8 cellular contexts compared by ENCODE assay signal in genomic region chr16:28492511-28492910, GRCh38. TPM values are rescaled to one million over a fixed set of nuclear protein-coding genes. Genes with fewer than 3 reads are reported as not detected.
DNase-seq lines count a peak whose midpoint lies in the region; TF ChIP-seq lines count a peak whose summit lies in the region.

No MANE protein-coding gene starts in this region.

- H3K4me3 ChIP-seq in NT2/D1 (ENCODE audit: insufficient read length, low read depth) (peak overlapping the region; percentile 68), neuron (ENCODE audit: low read length) (peak overlapping the region; percentile 96)
- peak overlapping the region; percentile 96 for H3K4me3 ChIP-seq in effector memory CD4-positive, alpha-beta T cell (ENCODE audit: insufficient read depth, low read depth, low read length, poor library complexity, severe bottlenecking)

- H3K36me3 Mint-ChIP-seq in CD14-positive monocyte: peaks cover 31 to 42% of the 10 kb centered on the region in 2 donors

- peak overlapping the region; percentile 88 to 95 for H3K4me3 Mint-ChIP-seq in CD14-positive monocyte

- intact Hi-C loops in CD14-positive monocyte (cut with micrococcal nuclease): loop anchor here in 1 of 2 donors (5.0 kb wide), 1 partner anchor 60 kb away; the partner anchor contains the start of gene SGF29

- peak overlapping the region; percentile 99 to 100 (median 100) for H3K27ac Mint-ChIP-seq in CD14-positive monocyte

- TF ChIP-seq CTCF in CD14-positive monocyte (IDR thresholded peaks at IDR 0.05): no peak

- peak overlapping the region; percentile 99 for H3K27ac ChIP-seq in effector memory CD4-positive, alpha-beta T cell (ENCODE audit: insufficient read depth, low read length, poor library complexity, severe bottlenecking)

- H3K9me3 ChIP-seq in NT2/D1 (ENCODE audit: insufficient read depth, low read length) (no peaks in the 10 kb centered on the region), neuron (ENCODE audit: low read length) (no peaks in the 10 kb centered on the region)
- no peaks in the 10 kb centered on the region for H3K9me3 ChIP-seq in effector memory CD4-positive, alpha-beta T cell (ENCODE audit: control insufficient read depth, low read length)

- H3K27me3 ChIP-seq in NT2/D1 (ENCODE audit: insufficient read depth, insufficient read length): no peaks in the 10 kb centered on the region
- no peaks in the 10 kb centered on the region for H3K27me3 ChIP-seq in effector memory CD4-positive, alpha-beta T cell (replicated peaks; ENCODE audit: control insufficient read depth, insufficient read depth, low read length, poor library complexity, severe bottlenecking)
- H3K27me3 ChIP-seq in neuron (ENCODE audit: insufficient read depth, low read length): peaks cover 11% of the 10 kb centered on the region

- H2AFZ ChIP-seq in neuron (ENCODE audit: low read depth, low read length): peak overlapping the region; percentile 95

- no peak overlapping the region for H3K9ac ChIP-seq in NT2/D1 (ENCODE audit: insufficient read length, low read depth)

- peaks cover 0 to 1% (median 0%) of the 10 kb centered on the region in 3 donors for H3K27me3 Mint-ChIP-seq in CD14-positive monocyte (ENCODE audit: low read depth in 3 of 3)

- peaks cover 0 to under 1% (median 0%) of the 10 kb centered on the region in 7 donors for H3K9me3 Mint-ChIP-seq in CD14-positive monocyte

- peaks cover 63% of the 10 kb centered on the region for H3K4me1 Mint-ChIP-seq in CD14-positive monocyte

- DNase-seq in CD14-positive monocyte (ENCODE audit: low spot score): no peak
- DNase-seq in NT2/D1 (ENCODE audit: low read depth, low spot score): no peak
- no peak for DNase-seq in effector memory CD4-positive, alpha-beta T cell
- DNase-seq in SK-N-DZ (ENCODE audit: low spot score): no peak
- no peak for DNase-seq in KG1 (lab: John Stamatoyannopoulos, UW)
- no peak for DNase-seq in NCI-H82 treated with DMSO at 0.1 percent for 48 hours (lab: John Stamatoyannopoulos, UW; ENCODE audit: unreplicated experiment)
- DNase-seq in DMS79 (lab: John Stamatoyannopoulos, UW): no peak

- H3K4me1 ChIP-seq in NT2/D1 (ENCODE audit: insufficient read depth, insufficient read length) (no peaks in the 10 kb centered on the region), neuron (ENCODE audit: insufficient read depth, low read length) (peaks cover 3% of the 10 kb centered on the region)
- H3K4me1 ChIP-seq in effector memory CD4-positive, alpha-beta T cell (ENCODE audit: control insufficient read depth, insufficient read depth, low read length, poor library complexity, severe bottlenecking): peaks cover 46% of the 10 kb centered on the region

- H3K36me3 ChIP-seq in NT2/D1 (ENCODE audit: insufficient read depth, insufficient read length, low read length) (peaks cover 13% of the 10 kb centered on the region), neuron (ENCODE audit: insufficient read depth, low read length) (peaks cover 11% of the 10 kb centered on the region)
- peaks cover 15% of the 10 kb centered on the region for H3K36me3 ChIP-seq in effector memory CD4-positive, alpha-beta T cell (ENCODE audit: control insufficient read depth, insufficient read depth, low read length)

RNA-seq across cellular contexts. Expression of gene CLN3, which starts 0.6 kb away (rescaled TPM):
- 10 to 100 TPM; 37.0 to 50.2 TPM for polyA plus RNA-seq in CD14-positive monocyte
- 21.2 and 27.6 TPM in 2 replicates for polyA plus RNA-seq in SK-N-DZ (2014; cell fraction: cytosol; rRNA removed)
- polyA plus RNA-seq in SK-N-DZ (2014; cell fraction: nucleus; rRNA removed): 64.3 and 71.9 TPM in 2 replicates

RNA-seq across cellular contexts. Expression of gene APOBR, which starts 1.9 kb away (rescaled TPM):
- polyA plus RNA-seq in CD14-positive monocyte: 1 to 10 TPM; 1.9 to 3.8 TPM
- 0.41 TPM in 1 of 2 replicates, not detected in the other for polyA plus RNA-seq in SK-N-DZ (2014; cell fraction: cytosol; rRNA removed)
- 0.09 TPM in 1 of 2 replicates, not detected in the other for polyA plus RNA-seq in SK-N-DZ (2014; cell fraction: nucleus; rRNA removed)

RNA-seq across cellular contexts. Expression of gene IL27, which starts 14.1 kb away (rescaled TPM):
- 1 to 10 TPM in 1 of 2 donors, under 1 TPM in 1; 0.43 to 1.2 TPM for polyA plus RNA-seq in CD14-positive monocyte
- polyA plus RNA-seq in SK-N-DZ (2014; cell fraction: cytosol; rRNA removed): not detected in 2 replicates
- polyA plus RNA-seq in SK-N-DZ (2014; cell fraction: nucleus; rRNA removed): not detected in 2 replicates

RNA-seq across cellular contexts. Expression of gene NPIPB7, which starts 20.4 kb away (rescaled TPM):
- not detected for polyA plus RNA-seq in CD14-positive monocyte
- not detected in 2 replicates for polyA plus RNA-seq in SK-N-DZ (2014; cell fraction: cytosol; rRNA removed)
- polyA plus RNA-seq in SK-N-DZ (2014; cell fraction: nucleus; rRNA removed): 0.25 TPM in 1 of 2 replicates, not detected in the other

RNA-seq across cellular contexts. Expression of gene NUPR1, which starts 46.3 kb away (rescaled TPM):
- 1 to 10 TPM in 1 of 2 donors, not detected in 1; 1.9 TPM for polyA plus RNA-seq in CD14-positive monocyte
- polyA plus RNA-seq in SK-N-DZ (2014; cell fraction: cytosol; rRNA removed): not detected in 2 replicates
- not detected in 2 replicates for polyA plus RNA-seq in SK-N-DZ (2014; cell fraction: nucleus; rRNA removed)
